1 cellular context compared by ENCODE assay signal in the genomic region with DNA sequence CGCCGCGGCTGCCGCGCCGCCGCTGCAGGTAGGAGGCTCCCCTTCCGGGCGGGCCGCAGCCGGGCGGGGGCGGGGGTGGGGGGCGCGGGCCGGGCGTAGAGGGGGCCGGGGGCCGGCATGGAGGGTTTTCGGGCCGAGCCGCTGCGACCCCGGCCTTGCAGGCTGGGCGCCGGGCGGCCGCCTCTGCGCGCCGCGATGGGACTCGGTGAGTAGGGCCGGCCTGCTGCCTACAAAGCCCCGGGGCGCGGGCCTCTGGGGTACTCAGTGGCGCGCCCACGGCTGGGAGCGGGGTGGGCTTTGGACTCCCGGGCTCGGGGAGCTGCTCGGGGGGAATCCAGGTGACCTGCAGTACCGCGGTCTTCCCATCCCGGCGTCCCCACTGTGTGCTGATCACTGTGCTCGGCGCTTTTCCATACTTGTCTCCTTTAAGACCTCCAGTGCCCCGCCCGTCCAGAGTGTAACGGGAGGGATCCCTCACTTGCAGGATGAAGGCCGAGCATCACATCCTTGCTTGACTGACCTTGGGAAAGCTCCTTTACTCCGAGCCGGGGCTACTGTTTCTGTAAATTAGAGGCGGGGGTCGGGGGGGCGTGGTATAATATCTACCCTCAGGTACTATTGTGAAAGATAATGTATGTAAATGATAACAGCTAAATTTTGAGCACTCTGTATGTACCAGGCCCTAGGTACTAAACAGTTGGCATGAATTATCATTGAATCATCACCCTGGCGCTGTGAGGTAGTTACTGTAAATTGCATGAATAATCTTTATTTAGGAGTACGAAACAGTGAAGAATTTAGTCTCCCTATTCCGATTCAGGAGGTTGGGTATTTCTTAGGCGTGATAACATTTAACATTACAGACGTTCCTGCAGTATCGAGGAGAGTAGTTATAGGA.
TF ChIP-seq lines count a peak whose summit lies in the region.

No MANE protein-coding gene starts in this region.

TF ChIP-seq in HEK293, 187 proteins besides CTCF, POLR2A, EP300 and RAD21 (continued from another document):
- TF ChIP-seq, protein P1, sequence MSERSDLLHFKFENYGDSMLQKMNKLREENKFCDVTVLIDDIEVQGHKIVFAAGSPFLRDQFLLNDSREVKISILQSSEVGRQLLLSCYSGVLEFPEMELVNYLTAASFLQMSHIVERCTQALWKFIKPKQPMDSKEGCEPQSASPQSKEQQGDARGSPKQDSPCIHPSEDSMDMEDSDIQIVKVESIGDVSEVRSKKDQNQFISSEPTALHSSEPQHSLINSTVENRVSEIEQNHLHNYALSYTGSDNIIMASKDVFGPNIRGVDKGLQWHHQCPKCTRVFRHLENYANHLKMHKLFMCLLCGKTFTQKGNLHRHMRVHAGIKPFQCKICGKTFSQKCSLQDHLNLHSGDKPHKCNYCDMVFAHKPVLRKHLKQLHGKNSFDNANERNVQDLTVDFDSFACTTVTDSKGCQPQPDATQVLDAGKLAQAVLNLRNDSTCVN (tag by site-specific recombination; optimal IDR thresholded peaks at IDR 0.05) = peak; percentile 43
- TF ChIP-seq ZBTB48 (tag by site-specific recombination; IDR thresholded peaks at IDR 0.05) = 0 out of 2 replicates have a peak, but pooled peaks have one; percentile 19
- TF ChIP-seq, protein P2, sequence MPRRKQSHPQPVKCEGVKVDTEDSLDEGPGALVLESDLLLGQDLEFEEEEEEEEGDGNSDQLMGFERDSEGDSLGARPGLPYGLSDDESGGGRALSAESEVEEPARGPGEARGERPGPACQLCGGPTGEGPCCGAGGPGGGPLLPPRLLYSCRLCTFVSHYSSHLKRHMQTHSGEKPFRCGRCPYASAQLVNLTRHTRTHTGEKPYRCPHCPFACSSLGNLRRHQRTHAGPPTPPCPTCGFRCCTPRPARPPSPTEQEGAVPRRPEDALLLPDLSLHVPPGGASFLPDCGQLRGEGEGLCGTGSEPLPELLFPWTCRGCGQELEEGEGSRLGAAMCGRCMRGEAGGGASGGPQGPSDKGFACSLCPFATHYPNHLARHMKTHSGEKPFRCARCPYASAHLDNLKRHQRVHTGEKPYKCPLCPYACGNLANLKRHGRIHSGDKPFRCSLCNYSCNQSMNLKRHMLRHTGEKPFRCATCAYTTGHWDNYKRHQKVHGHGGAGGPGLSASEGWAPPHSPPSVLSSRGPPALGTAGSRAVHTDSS (tag by site-specific recombination; IDR thresholded peaks at IDR 0.05) = peak; percentile 30; the same call in 1 of the 2 replicates
- TF ChIP-seq ZNF768 (tag by site-specific recombination; IDR thresholded peaks at IDR 0.05) = no peak
- no peak for TF ChIP-seq ZNF670 (tag by site-specific recombination; IDR thresholded peaks at IDR 0.05; ENCODE audit: low read depth)
- peak; percentile 81 for TF ChIP-seq ZBTB17 (tag by site-specific recombination; IDR thresholded peaks at IDR 0.05)
- peak; percentile 46 for TF ChIP-seq ZBTB8A (tag by site-specific recombination; IDR thresholded peaks at IDR 0.05)
- TF ChIP-seq ZNF629 (tag by site-specific recombination; IDR thresholded peaks at IDR 0.05) = 0 out of 2 replicates have a peak, but pooled peaks have one; percentile 32
- peak; percentile 49; the same call in 1 of the 2 replicates for TF ChIP-seq ZBTB20 (tag by site-specific recombination; IDR thresholded peaks at IDR 0.05)
- peak; percentile 62 for TF ChIP-seq ZNF335 (tag by site-specific recombination; conservative IDR thresholded peaks at IDR 0.05)
- 0 out of 2 replicates have a peak, but pooled peaks have one; percentile 19 for TF ChIP-seq KLF9 (tag by site-specific recombination; IDR thresholded peaks at IDR 0.05; ENCODE audit: low read depth)
TF ChIP-seq in HEK293: peak in this region for 12.
